Comparison of ENCODE assay signal across 37 cellular contexts in the genomic region with DNA sequence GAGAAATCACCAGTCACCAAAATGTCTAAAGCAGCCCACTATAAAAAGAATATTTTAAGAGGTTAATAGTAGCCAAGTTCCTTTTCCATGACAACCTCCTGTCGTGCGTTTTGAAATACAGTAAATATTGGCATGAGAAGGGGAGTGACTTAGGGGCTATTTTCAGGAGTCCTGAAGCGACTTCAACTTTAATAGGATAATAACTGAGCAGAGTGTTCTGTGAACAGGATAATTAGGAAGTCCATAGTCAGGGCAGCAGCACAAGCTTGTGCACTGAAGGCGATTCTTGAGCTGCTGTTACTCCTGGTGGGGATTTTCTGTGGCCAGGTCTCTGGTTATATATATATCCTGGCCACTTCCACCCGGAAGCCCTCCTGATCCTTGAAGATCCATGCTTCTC.
"Had no signal": no experiment of that assay in that cellular context is flagged by ENCODE, and none has a peak within 500 bp of the region (broad histone marks: within the 10 kb centered on the region; RNA-seq: fewer than 3 reads in every experiment).

No MANE protein-coding gene starts in this region.

- H3K4me3 ChIP-seq: MG63 had no signal

- ATAC-seq: activated CD8-positive, alpha-beta memory T cell treated with anti-CD3 and anti-CD28 coated beads, Interleukin-2, amount 10 ng/mL, durations not matched to agents 7 days and 5 days; activated T-helper 17 cell treated with anti-CD3 and anti-CD28 coated beads, Interleukin-2, amount 50 U/mL, for 72 hours; PC-3; Right ventricle myocardium inferior had no signal

- H3K27ac ChIP-seq: brain microvascular endothelial cell, RWPE1, WERI-Rb-1 had no signal

- DNase-seq: activated CD4-positive, alpha-beta memory T cell treated with anti-CD3 and anti-CD28 coated beads, Interleukin-2, amount 10 ng/mL, durations not matched to agents 7 days and 5 days; activated CD4-positive, alpha-beta T cell treated with anti-CD3 and anti-CD28 coated beads for 1 hour; activated CD4-positive, alpha-beta T cell treated with anti-CD3 and anti-CD28 coated beads for 48 hours; activated CD4-positive, CD25-positive, alpha-beta regulatory T cell; activated CD8-positive, alpha-beta memory T cell treated with anti-CD3 and anti-CD28 coated beads for 24 hours; activated CD8-positive, alpha-beta memory T cell treated with anti-CD3 and anti-CD28 coated beads, Interleukin-2, amount 50 U/mL, for 48 hours; activated effector memory CD4-positive, alpha-beta T cell treated with anti-CD3 and anti-CD28 coated beads, Interleukin-2, amount 50 U/mL, for 16 hours; activated naive CD4-positive, alpha-beta T cell; activated naive CD4-positive, alpha-beta T cell treated with anti-CD3 and anti-CD28 coated beads, Interleukin-2, amount 50 U/mL, for 16 hours; activated naive CD8-positive, alpha-beta T cell treated with anti-CD3 and anti-CD28 coated beads for 36 hours; activated T-cell treated with anti-CD3 and anti-CD28 coated beads, Interleukin-2, amount 50 U/mL, for 48 hours; amniotic stem cell; aorta; brain microvascular endothelial cell; Kasumi-1; KG1; MG63; NCI-H1048; NCI-H1105 treated with DMSO at 0.1 percent for 48 hours; NCI-H146; NCI-H187; NCI-H2029 treated with DMSO at 0.1 percent for 48 hours; NCI-H2107; NCI-H2171; NCI-H226; NCI-H524 treated with DMSO at 0.1 percent for 48 hours; NCI-H774; PC-3; SW 1271; T-helper 1 cell; T-helper 2 cell; T-helper 9 cell; WERI-Rb-1 had no signal

- H3K27me3 ChIP-seq: brain microvascular endothelial cell, MG63 had no signal

- H3K36me3 ChIP-seq: brain microvascular endothelial cell, MG63 had no signal
